ENCODE assay signal across 1 cellular context in genomic region chr1:150572918-150573647, GRCh38.
TF ChIP-seq lines count a peak whose summit lies in the region.

No MANE protein-coding gene starts in this region.

TF ChIP-seq in H1, 55 proteins besides CTCF, POLR2A, EP300 and RAD21:
- TF ChIP-seq TAF1 (IDR thresholded peaks at IDR 0.05; ENCODE audit: low read depth, low read length) (0 out of 2 replicates have a peak, but pooled peaks have one; percentile 26), USF2 (IDR thresholded peaks at IDR 0.05; ENCODE audit: low read length) (peak; percentile 35; the same call in 1 of the 2 replicates), CBX8 (IDR thresholded peaks at IDR 0.05; ENCODE audit: borderline replicate concordance, low read depth, low read length) (no peak), BACH1 (IDR thresholded peaks at IDR 0.05; ENCODE audit: low read length) (no peak), POLR2AphosphoS5 (IDR thresholded peaks at IDR 0.05; ENCODE audit: low read depth, low read length) (peak; percentile 97), CHD7 (IDR thresholded peaks at IDR 0.05; ENCODE audit: insufficient replicate concordance, low read length) (peak; percentile 44), HDAC2 (IDR thresholded peaks at IDR 0.05; ENCODE audit: borderline replicate concordance in 1 of 2, low read depth in 2 of 2, low read length in 2 of 2) (no peak)
TF ChIP-seq in H1: peak in this region for 4.
